Comparison of ENCODE assay signal across 8 cellular contexts in the genomic region with DNA sequence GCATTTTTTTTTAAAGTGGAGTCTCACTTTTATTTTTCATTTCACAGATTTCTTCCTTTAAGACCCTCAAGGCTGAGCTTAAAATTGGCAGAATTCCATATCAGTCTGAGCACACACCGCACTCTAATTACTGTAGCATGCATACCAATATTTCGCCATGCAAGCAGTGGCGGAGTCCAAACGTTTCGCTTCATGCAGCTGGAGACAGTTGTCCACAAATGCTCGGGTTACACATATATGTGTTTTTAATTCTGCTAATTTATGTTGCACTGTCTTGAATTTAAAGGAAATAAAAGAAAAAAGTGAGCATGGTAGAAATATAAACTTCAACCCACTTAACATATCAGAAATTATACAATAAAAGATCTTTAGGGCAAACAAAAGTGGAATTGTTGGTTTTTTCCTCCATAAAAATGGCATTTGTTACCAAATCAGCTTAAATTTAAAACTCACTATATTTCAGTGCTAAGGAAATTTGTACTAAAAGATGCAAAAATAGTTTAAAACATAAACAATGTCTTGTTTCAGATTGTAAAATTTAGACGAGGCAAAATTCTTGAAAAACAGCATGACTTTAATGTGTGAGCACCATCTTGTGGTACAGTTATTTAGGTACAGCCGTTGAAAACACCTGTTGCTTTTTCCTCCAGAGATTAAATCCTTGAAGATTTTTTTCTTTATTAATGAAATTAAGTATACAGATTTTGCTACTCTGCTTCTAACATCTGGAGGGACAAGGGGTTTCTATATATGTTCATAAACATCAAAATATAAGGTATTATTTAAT. TPM values are rescaled to one million over a fixed set of nuclear protein-coding genes. Genes with fewer than 3 reads are reported as not detected.
DNase-seq lines count a peak whose midpoint lies in the region; ATAC-seq and TF ChIP-seq lines count a peak whose summit lies in the region.

No MANE protein-coding gene starts in this region.

- peaks cover 53% of the 10 kb centered on the region for H3K27me3 Mint-ChIP-seq in osteocyte (ENCODE audit: unreplicated experiment)

- no peak overlapping the region for H2AFZ ChIP-seq in MM.1S (ENCODE audit: low read length)

- peaks cover 9% of the 10 kb centered on the region for H3K4me1 Mint-ChIP-seq in osteocyte (ENCODE audit: unreplicated experiment)

- no peak overlapping the region for H3K27ac Mint-ChIP-seq in osteocyte (ENCODE audit: unreplicated experiment)

- TF ChIP-seq CTCF in GM12874 (IDR thresholded peaks at IDR 0.05; ENCODE audit: insufficient read depth, low read depth, low read length) (peak; percentile 27; the same call in 1 of the 2 replicates), MM.1S (IDR thresholded peaks at IDR 0.05; ENCODE audit: low read length) (peak; percentile 66), osteocyte (IDR thresholded peaks at IDR 0.05) (peak; percentile 80)

- H3K9me2 ChIP-seq in MM.1S (replicated peaks; ENCODE audit: insufficient read depth, low read length), result no peaks in the 10 kb centered on the region

- no peaks in the 10 kb centered on the region for H3K36me3 Mint-ChIP-seq in osteocyte (ENCODE audit: unreplicated experiment)

- no peak for ATAC-seq in HG02588 (IDR thresholded peaks at IDR 0.05; ENCODE audit: unreplicated experiment)

- H3K27ac ChIP-seq in MM.1S (ENCODE audit: low read length), result no peak overlapping the region

- no peak overlapping the region for H3K9ac ChIP-seq in MM.1S (ENCODE audit: low read length)

- no peak overlapping the region for H3K4me2 ChIP-seq in MM.1S (ENCODE audit: low read depth, low read length)

- no peaks in the 10 kb centered on the region for H3K9me3 ChIP-seq in MM.1S (replicated peaks; ENCODE audit: insufficient read depth, low read length)

- no peak overlapping the region for H3K4me3 ChIP-seq in MM.1S (ENCODE audit: low read length)

- no peaks in the 10 kb centered on the region for H3K27me3 ChIP-seq in MM.1S (replicated peaks; ENCODE audit: insufficient read depth, low read length)

- H3K36me3 ChIP-seq in MM.1S (replicated peaks; ENCODE audit: insufficient read depth, low read length), result no peaks in the 10 kb centered on the region

- no peaks in the 10 kb centered on the region for H3K9me3 Mint-ChIP-seq in osteocyte (ENCODE audit: unreplicated experiment)

- peak overlapping the region; percentile 48 for H3K4me3 Mint-ChIP-seq in osteocyte (ENCODE audit: unreplicated experiment)

- no peaks in the 10 kb centered on the region for H3K79me2 ChIP-seq in MM.1S (ENCODE audit: low read length)

- H3K4me1 ChIP-seq in MM.1S (ENCODE audit: low read length), result peaks cover 5% of the 10 kb centered on the region; the same call in 1 of the 2 replicates

- H3F3A ChIP-seq in MM.1S (ENCODE audit: insufficient read depth, low read length), result no peaks in the 10 kb centered on the region

- DNase-seq in A172 (ENCODE audit: low spot score) (peak; percentile 48), MM.1S (peak; percentile 66), SK-N-DZ (ENCODE audit: low spot score) (peak; percentile 46), fibroblast of peridontal ligament (ENCODE audit: extremely low read depth) (peak; percentile 79), osteocyte (ENCODE audit: extremely low spot score, unreplicated experiment) (no peak), T-helper 9 cell (no peak)

- H4K20me1 ChIP-seq in MM.1S (ENCODE audit: insufficient read depth, low read length), result no peaks in the 10 kb centered on the region

RNA-seq across cellular contexts. Expression of gene KANSL1L, which starts 24.1 kb away (rescaled TPM):
- total RNA-seq in A172 (2014; rRNA removed; shearing (Covaris generic)), result 12.9 and 18.6 TPM in 2 replicates
- polyA plus RNA-seq in SK-N-DZ (2014; cell fraction: cytosol; rRNA removed), result 11.6 and 15.3 TPM in 2 replicates
- polyA plus RNA-seq in SK-N-DZ (2014; cell fraction: nucleus; rRNA removed), result 9.0 and 20.9 TPM in 2 replicates
- 21.0 and 23.0 TPM in 2 replicates for total RNA-seq in osteocyte

RNA-seq across cellular contexts. Expression of gene ACADL, which starts 30.0 kb away (rescaled TPM):
- total RNA-seq in A172 (2014; rRNA removed; shearing (Covaris generic)), result not detected in 2 replicates
- 0.03 TPM in 1 of 2 replicates, not detected in the other for polyA plus RNA-seq in SK-N-DZ (2014; cell fraction: cytosol; rRNA removed)
- polyA plus RNA-seq in SK-N-DZ (2014; cell fraction: nucleus; rRNA removed), result 0.05 TPM in 1 of 2 replicates, not detected in the other
- total RNA-seq in osteocyte, result not detected in 2 replicates

Comparison
In these comparisons a context has a peak if more than half of its experiments do, and no peak if none do; other contexts are left out.
1. DNase-seq: peak in A172 (single experiment), MM.1S (single experiment), SK-N-DZ (single experiment) and fibroblast of peridontal ligament (single experiment); none in osteocyte (single experiment) and T-helper 9 cell (single experiment).
2. CTCF ChIP-seq: peak in every context shown above with its lines; median percentile 80 in osteocyte; 66 in MM.1S; 27 in GM12874.